ENCODE assay signal across 13 cellular contexts in the genomic region with DNA sequence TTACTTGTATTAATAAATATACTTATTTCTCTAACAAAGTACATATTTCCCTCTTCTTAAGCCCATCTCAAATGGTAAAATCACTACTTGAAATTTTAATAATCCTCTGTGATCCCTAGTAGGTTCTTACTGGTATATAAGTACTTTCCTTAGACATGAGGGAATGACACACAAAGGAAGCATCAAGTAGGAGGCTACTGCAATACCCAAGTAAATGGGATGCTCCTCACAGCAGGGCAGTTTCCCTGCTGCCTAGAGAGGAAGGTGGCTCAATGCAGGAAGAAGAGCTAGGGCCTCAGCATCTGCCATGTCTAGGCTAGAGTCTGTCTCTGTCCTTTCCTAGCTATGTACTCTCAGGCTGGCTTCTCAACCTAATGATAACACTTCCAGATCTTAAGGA.
DNase-seq lines count a peak whose midpoint lies in the region; ATAC-seq, FAIRE-seq and TF ChIP-seq lines count a peak whose summit lies in the region.
"Had no signal": no experiment of that assay in that cellular context is flagged by ENCODE, and none has a peak within 500 bp of the region (broad histone marks: within the 10 kb centered on the region; RNA-seq: fewer than 3 reads in every experiment).

No MANE protein-coding gene starts in this region.

- no peak overlapping the region for H3K4me3 ChIP-seq in brain microvascular endothelial cell (ENCODE audit: low read depth, low read length)
- H3K4me3 ChIP-seq in small intestine (ENCODE audit: low read depth in 1 of 2, low read length in 2 of 2), result no peak overlapping the region
- H3K4me3 ChIP-seq: gastroesophageal sphincter had no signal

- no peaks in the 10 kb centered on the region for H3K9me3 ChIP-seq in small intestine (ENCODE audit: control insufficient read depth, low read depth)
- H3K9me3 ChIP-seq: gastroesophageal sphincter had no signal

- peak overlapping the region; percentile 64 for H3K27ac ChIP-seq in brain microvascular endothelial cell
- no peak overlapping the region for H3K27ac ChIP-seq in small intestine (ENCODE audit: low read depth in 1 of 2, low read length in 1 of 2)

- no peak for TF ChIP-seq CTCF in brain microvascular endothelial cell (IDR thresholded peaks at IDR 0.05; ENCODE audit: low read depth, low read length, missing control alignments)

- H3K27me3 ChIP-seq in brain microvascular endothelial cell (replicated peaks), result no peaks in the 10 kb centered on the region
- no peaks in the 10 kb centered on the region for H3K27me3 ChIP-seq in small intestine (ENCODE audit: control insufficient read depth in 2 of 2, insufficient read depth in 2 of 2, low read length in 2 of 2)
- H3K27me3 ChIP-seq: gastroesophageal sphincter had no signal

- no peaks in the 10 kb centered on the region for H3K36me3 ChIP-seq in brain microvascular endothelial cell (replicated peaks)
- H3K36me3 ChIP-seq in small intestine (ENCODE audit: control insufficient read depth in 2 of 2, insufficient read depth in 2 of 2, low read length in 2 of 2), result no peaks in the 10 kb centered on the region
- H3K36me3 ChIP-seq: gastroesophageal sphincter had no signal

- no peak for FAIRE-seq in small intestine (lab: Jason Lieb, UNC)
- FAIRE-seq: GM12891 had no signal

- ATAC-seq in GM21515 (IDR thresholded peaks at IDR 0.05; ENCODE audit: unreplicated experiment), result no peak
- no peak for ATAC-seq in HG02678 (IDR thresholded peaks at IDR 0.05; ENCODE audit: unreplicated experiment)

- H3K4me1 ChIP-seq in small intestine (ENCODE audit: control insufficient read depth in 2 of 2, insufficient read depth in 1 of 2, low read depth in 1 of 2, low read length in 1 of 2), result no peaks in the 10 kb centered on the region

- in situ Hi-C loops in brain microvascular endothelial cell (cut with HindIII; ENCODE audit: low pct_ligation_motif_present, low sequenced_read_pairs), result no loop called here

- DNase-seq in AG08395 (ENCODE audit: low spot score) (peak; percentile 14), HT1080 (ENCODE audit: low read depth) (peak; percentile 39), brain microvascular endothelial cell (no peak), iPS-NIHi11 (ENCODE audit: low spot score) (peak; percentile 3), NCI-H2227 treated with DMSO at 0.1 percent for 48 hours (lab: John Stamatoyannopoulos, UW) (no peak), small intestine (no peak)
- DNase-seq: activated CD4-positive, alpha-beta T cell treated with anti-CD3 and anti-CD28 coated beads for 1 hour; cortex of kidney; DMS79 had no signal

Comparison
In these comparisons a context has a peak if more than half of its experiments do, and no peak if none do; other contexts are left out.
1. DNase-seq: peak in AG08395 (single experiment), HT1080 (single experiment) and iPS-NIHi11 (single experiment); none in brain microvascular endothelial cell (single experiment), NCI-H2227 treated with DMSO at 0.1 percent for 48 hours (single experiment) and small intestine (single experiment).